9 cellular contexts compared by ENCODE assay signal in the genomic region with DNA sequence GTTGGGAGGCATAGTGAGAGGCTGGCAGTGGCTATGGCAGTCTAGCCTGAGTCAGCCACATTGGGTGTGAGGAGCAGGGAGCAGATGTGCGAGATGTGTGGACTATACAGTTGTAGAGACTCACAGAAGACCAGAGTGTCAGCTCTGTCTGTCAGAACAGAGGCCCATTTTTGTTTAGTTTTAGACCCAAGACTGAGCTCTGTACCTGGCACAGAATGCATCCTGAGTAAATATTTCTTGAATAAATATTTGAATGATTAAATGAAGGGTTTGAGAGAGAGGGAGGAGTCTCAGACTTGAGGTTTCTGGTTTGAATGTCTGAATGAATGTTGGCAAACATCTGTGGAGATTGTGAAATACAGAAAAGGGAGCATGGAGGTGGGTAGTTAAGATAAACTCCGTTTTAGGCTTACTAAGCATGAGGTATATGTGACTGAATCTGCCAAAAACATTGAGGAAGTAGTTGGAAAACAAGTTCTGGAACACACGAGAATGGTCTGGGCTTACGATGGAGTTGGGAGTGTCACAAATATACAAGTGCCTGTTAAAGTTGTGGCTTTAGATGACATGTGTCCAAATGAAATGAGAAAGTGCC. TPM values are rescaled to one million over a fixed set of nuclear protein-coding genes. Genes with fewer than 3 reads are reported as not detected.
DNase-seq lines count a peak whose midpoint lies in the region; ATAC-seq and TF ChIP-seq lines count a peak whose summit lies in the region.
"Had no signal": no experiment of that assay in that cellular context is flagged by ENCODE, and none has a peak within 500 bp of the region (broad histone marks: within the 10 kb centered on the region; RNA-seq: fewer than 3 reads in every experiment).

No MANE protein-coding gene starts in this region.

- ATAC-seq in activated naive CD4-positive, alpha-beta T cell treated with anti-CD3 and anti-CD28 coated beads, Interleukin-2, amount 50 U/mL, for 72 hours = no peak
- ATAC-seq in GM19035 (IDR thresholded peaks at IDR 0.05; ENCODE audit: unreplicated experiment) = no peak

- H3K27ac Mint-ChIP-seq in activated naive CD4-positive, alpha-beta T cell treated with anti-CD3 and anti-CD28 coated beads, Interleukin-2, amount 50 U/mL, for 72 hours = peak overlapping the region; percentile 31 to 63
- peak overlapping the region; percentile 83 for H3K27ac Mint-ChIP-seq in type B pancreatic cell

- peaks cover 9 to 23% of the 10 kb centered on the region in 2 donors for H3K36me3 Mint-ChIP-seq in activated naive CD4-positive, alpha-beta T cell treated with anti-CD3 and anti-CD28 coated beads, Interleukin-2, amount 50 U/mL, for 72 hours
- H3K36me3 Mint-ChIP-seq in type B pancreatic cell = peaks cover 15% of the 10 kb centered on the region

- H3K9me3 Mint-ChIP-seq in activated naive CD4-positive, alpha-beta T cell treated with anti-CD3 and anti-CD28 coated beads, Interleukin-2, amount 50 U/mL, for 72 hours = peaks cover 0 to 4% of the 10 kb centered on the region in 2 donors
- H3K9me3 Mint-ChIP-seq in type B pancreatic cell = peaks cover 4% of the 10 kb centered on the region

- H3K4me1 Mint-ChIP-seq in type B pancreatic cell (ENCODE audit: unreplicated experiment) = peaks cover 47% of the 10 kb centered on the region

- H3K27me3 Mint-ChIP-seq in type B pancreatic cell = no peaks in the 10 kb centered on the region

- H3K4me3 ChIP-seq in WI38 (ENCODE audit: low read depth, low read length) = peak overlapping the region; percentile 13; the same call in 1 of the 2 replicates
- H3K4me3 ChIP-seq: Peyer's patch had no signal

- TF ChIP-seq CTCF in WI38 (IDR thresholded peaks at IDR 0.05; ENCODE audit: low read depth, low read length) = no peak
- no peak for TF ChIP-seq CTCF in type B pancreatic cell (conservative IDR thresholded peaks at IDR 0.05)

- DNase-seq in activated naive CD4-positive, alpha-beta T cell treated with anti-CD3 and anti-CD28 coated beads, Interleukin-2, amount 50 U/mL, for 72 hours (ENCODE audit: low spot score in 2 of 2) = no peak
- no peak for DNase-seq in activated naive CD4-positive, alpha-beta T cell (lab: John Stamatoyannopoulos, UW)
- peak; percentile 92 for DNase-seq in iris pigment epithelial cell (ENCODE audit: low read depth)
- DNase-seq in type B pancreatic cell (ENCODE audit: extremely low spot score, unreplicated experiment) = no peak
- DNase-seq in stimulated activated CD8-positive, alpha-beta memory T cell treated with anti-CD3 and anti-CD28 coated beads, Interleukin-4, amount 100 ng/mL, for 48 hours = no peak
- no peak for DNase-seq in stimulated activated naive CD4-positive, alpha-beta T cell treated with Interleukin-2 at 50 U/mL for 16 hours (lab: John Stamatoyannopoulos, UW)

- peak overlapping the region; percentile 34 for H3K4me3 Mint-ChIP-seq in type B pancreatic cell

RNA-seq across cellular contexts. Expression of a gene that starts 3.6 kb away (rescaled TPM):
- total RNA-seq in activated naive CD4-positive, alpha-beta T cell treated with anti-CD3 and anti-CD28 coated beads, Interleukin-2, amount 50 U/mL, for 72 hours = 10 to 100 TPM; 59.5 to 71.0 TPM
- total RNA-seq in type B pancreatic cell (ENCODE audit: low replicate concordance) = 69.1 and 72.9 TPM in 2 replicates

RNA-seq across cellular contexts. Expression of a gene that starts 23.5 kb away (rescaled TPM):
- total RNA-seq in activated naive CD4-positive, alpha-beta T cell treated with anti-CD3 and anti-CD28 coated beads, Interleukin-2, amount 50 U/mL, for 72 hours = 10 to 100 TPM; 51.8 to 84.6 TPM
- 47.2 and 58.2 TPM in 2 replicates for total RNA-seq in type B pancreatic cell (ENCODE audit: low replicate concordance)
